19 cellular contexts compared by ENCODE assay signal in the genomic region with DNA sequence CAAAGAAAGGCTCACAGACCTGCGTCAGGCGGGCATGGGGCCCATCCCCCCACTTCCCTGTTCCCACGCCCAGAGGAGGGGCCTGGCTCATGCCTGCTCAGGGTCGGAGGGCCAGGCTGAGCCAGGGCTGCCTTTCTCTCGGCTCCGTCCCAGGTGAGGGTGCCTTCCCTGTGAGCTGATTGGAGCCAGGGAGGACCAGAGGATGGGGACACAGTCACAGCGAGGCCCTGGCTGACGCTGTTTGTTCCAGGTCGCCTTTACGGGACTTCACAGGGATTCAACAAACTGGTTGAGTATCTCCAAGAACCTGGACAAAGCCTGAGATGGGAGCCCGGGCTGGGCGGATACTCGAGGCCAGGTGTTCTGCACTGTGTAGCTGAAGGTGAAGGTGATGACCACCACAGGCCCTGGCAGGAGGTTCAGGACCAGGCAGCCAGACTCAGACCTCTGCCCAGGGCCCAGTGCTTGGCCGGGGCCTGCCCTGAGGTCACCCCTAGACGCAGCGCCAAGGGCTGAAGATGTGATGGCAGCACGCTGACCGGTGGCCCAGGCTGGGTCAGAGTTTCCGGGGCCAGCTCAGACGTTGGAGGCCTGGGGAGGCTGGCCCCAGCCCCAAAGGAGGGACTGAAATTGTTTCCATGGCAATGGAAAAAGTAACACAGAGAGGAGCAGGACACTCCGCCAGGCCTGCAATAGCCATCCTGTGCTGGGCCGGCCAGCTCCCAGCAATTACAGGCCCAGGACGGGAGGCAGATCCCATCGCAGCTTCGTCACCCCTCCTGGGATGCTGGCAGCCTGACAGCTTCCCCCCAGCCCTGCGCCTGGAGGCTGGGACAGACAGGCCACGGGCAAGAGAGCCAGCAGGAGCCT.
DNase-seq lines count a peak whose midpoint lies in the region; ATAC-seq, FAIRE-seq and TF ChIP-seq lines count a peak whose summit lies in the region.
"Had no signal": no experiment of that assay in that cellular context is flagged by ENCODE, and none has a peak within 500 bp of the region (broad histone marks: within the 10 kb centered on the region; RNA-seq: fewer than 3 reads in every experiment).

No MANE protein-coding gene starts in this region.

- TF ChIP-seq CTCF in liver (IDR thresholded peaks at IDR 0.05; ENCODE audit: low read depth, low read length, missing input control) (no peak), HepG2 (CRISPR knock-in tag; IDR thresholded peaks at IDR 0.05) (no peak), colonic mucosa (IDR thresholded peaks at IDR 0.05) (no peak), kidney (IDR thresholded peaks at IDR 0.05; ENCODE audit: borderline replicate concordance, extremely low read depth, insufficient read depth) (no peak), mesothelial cell of epicardium (IDR thresholded peaks at IDR 0.05; ENCODE audit: unreplicated experiment) (no peak)

- H3K27me3 ChIP-seq in liver (ENCODE audit: control insufficient read depth in 4 of 4, insufficient read depth in 4 of 4, low read length in 3 of 4) (no peaks in the 10 kb centered on the region), HepG2 (ENCODE audit: control insufficient read depth in 1 of 2, insufficient read depth in 2 of 2, low read length in 2 of 2) (peaks cover 0 to 23% of the 10 kb centered on the region in 2 experiments; a peak in 1 of 5 replicates), colonic mucosa (no peaks in the 10 kb centered on the region), aorta (ENCODE audit: control insufficient read depth in 1 of 2, insufficient read depth in 2 of 2, low read length in 1 of 2) (no peaks in the 10 kb centered on the region)

- in situ Hi-C loops in HepG2 (cut with HindIII; ENCODE audit: extremely low pct_ligation_motif_present, low pct_unique_long_range_greater_than_20kb): no loop called here

- no peaks in the 10 kb centered on the region for H3K36me3 ChIP-seq in liver (ENCODE audit: control insufficient read depth in 4 of 4, insufficient read depth in 3 of 4, low read depth in 1 of 4, low read length in 3 of 4)
- H3K36me3 ChIP-seq in HepG2 (replicated peaks in 1 of 2; ENCODE audit: control insufficient read depth in 1 of 2, insufficient read depth in 2 of 2, low read length in 2 of 2): no peaks in the 10 kb centered on the region
- H3K36me3 ChIP-seq in colonic mucosa: no peaks in the 10 kb centered on the region
- H3K36me3 ChIP-seq in kidney (ENCODE audit: control insufficient read depth in 1 of 2, insufficient read depth in 2 of 2, low read length in 2 of 2): no peaks in the 10 kb centered on the region
- H3K36me3 ChIP-seq in aorta (ENCODE audit: control insufficient read depth in 1 of 2, insufficient read depth in 2 of 2, low read length in 1 of 2): no peaks in the 10 kb centered on the region

- no peak for DNase-seq in HepG2 (ENCODE audit: low spot score)
- DNase-seq in colonic mucosa: peak; percentile 12
- peak; percentile 60 for DNase-seq in kidney
- DNase-seq in aorta: peak in 1 of 2 donors; percentile 73
- DNase-seq in activated CD4-positive, alpha-beta T cell treated with anti-CD3 and anti-CD28 coated beads, Interleukin-2, amount 50 U/mL, for 48 hours: no peak
- DNase-seq in mesothelial cell of epicardium (ENCODE audit: low spot score in 2 of 2, unreplicated experiment in 2 of 2): no peak
- DNase-seq in SKM-1 treated with dmso at 0.1 percent for 144 hours (lab: John Stamatoyannopoulos, UW; ENCODE audit: unreplicated experiment): no peak
- DNase-seq: CD4-positive, alpha-beta memory T cell; DND-41; GDM1; NCI-H1417 treated with DMSO at 0.1 percent for 48 hours; NCI-H2029; NCI-H510A had no signal

- no peaks in the 10 kb centered on the region for H3K9me3 Mint-ChIP-seq in mesothelial cell of epicardium
- H3K9me3 Mint-ChIP-seq: CD4-positive, alpha-beta memory T cell; IgD-negative memory B cell had no signal

- H3K4me2 ChIP-seq in HepG2 (ENCODE audit: low read depth, low read length): no peak overlapping the region

- H3K4me1 ChIP-seq in liver (ENCODE audit: control insufficient read depth in 4 of 4, insufficient read depth in 4 of 4, low read length in 3 of 4): no peaks in the 10 kb centered on the region
- H3K4me1 ChIP-seq in HepG2 (ENCODE audit: insufficient read depth, low read length): no peaks in the 10 kb centered on the region
- H3K4me1 ChIP-seq in colonic mucosa: no peaks in the 10 kb centered on the region
- no peaks in the 10 kb centered on the region for H3K4me1 ChIP-seq in kidney (ENCODE audit: control insufficient read depth in 1 of 2, insufficient read depth in 1 of 2, low read depth in 1 of 2, low read length in 2 of 2)
- no peaks in the 10 kb centered on the region for H3K4me1 ChIP-seq in aorta (ENCODE audit: control insufficient read depth in 1 of 2, insufficient read depth in 2 of 2, low read length in 2 of 2)

- CTCF ChIA-PET in HepG2 (lab: Yijun Ruan, JAX; ENCODE audit: low intra/inter-chr PET ratio, low total read pairs): no interaction called here

- 89% methylated on average over 27 of the region's 27 CpGs for WGBS in liver
- 48% methylated on average over 10 of the region's 27 CpGs for WGBS in HepG2 (ENCODE audit: low lambda C conversion rate)
- WGBS in aorta, 2 donors: 91 to 92% methylated on average over 27 of the region's 27 CpGs

- no peak overlapping the region for H3K27ac Mint-ChIP-seq in mesothelial cell of epicardium
- H3K27ac Mint-ChIP-seq: B cell; CD4-positive, alpha-beta memory T cell; IgD-negative memory B cell had no signal

- H3K79me2 ChIP-seq in HepG2 (ENCODE audit: insufficient read depth, low read length): no peaks in the 10 kb centered on the region

- POLR2A ChIA-PET in HepG2 (lab: Yijun Ruan, JAX): no interaction called here

- intact Hi-C loops in HepG2 (cut with micrococcal nuclease; ENCODE audit: unreplicated experiment): no loop called here
- intact Hi-C loops in colonic mucosa (cut with DNase I): no loop called here
- intact Hi-C loops in kidney (cut with DNase I): no loop called here
- intact Hi-C loops in aorta (cut with DNase I): no loop called here

- no TSS peak for BruUV-seq in HepG2 (replicated peaks; lab: Mats Ljungman, UMichigan)

- no peak for TF ChIP-seq RAD21 in liver (IDR thresholded peaks at IDR 0.05)
- no peak for TF ChIP-seq RAD21 in HepG2 (CRISPR knock-in tag; IDR thresholded peaks at IDR 0.05)

- no peaks in the 10 kb centered on the region for H4K20me1 ChIP-seq in HepG2 (ENCODE audit: insufficient read depth, low read length)

- H3K36me3 Mint-ChIP-seq in mesothelial cell of epicardium: no peaks in the 10 kb centered on the region
- H3K36me3 Mint-ChIP-seq: CD4-positive, alpha-beta memory T cell had no signal

- H2AFZ ChIP-seq in HepG2 (ENCODE audit: low read length): no peak overlapping the region

- TF ChIP-seq EP300 in HepG2 (IDR thresholded peaks at IDR 0.05; ENCODE audit: low read depth in 2 of 2, low read length in 2 of 2): no peak
- TF ChIP-seq EP300 in HepG2 (CRISPR knock-in tag; IDR thresholded peaks at IDR 0.05; ENCODE audit: borderline replicate concordance): no peak

- H3K9me3 ChIP-seq in liver (ENCODE audit: control insufficient read depth in 4 of 4, low read length in 3 of 4) (no peaks in the 10 kb centered on the region), HepG2 (ENCODE audit: low read length) (no peaks in the 10 kb centered on the region), colonic mucosa (no peaks in the 10 kb centered on the region), kidney (ENCODE audit: control insufficient read depth in 1 of 2, low read length in 2 of 2) (no peaks in the 10 kb centered on the region), aorta (ENCODE audit: control insufficient read depth, low read length) (no peaks in the 10 kb centered on the region)

- H3K4me1 Mint-ChIP-seq in mesothelial cell of epicardium: peaks cover 6% of the 10 kb centered on the region
- H3K4me1 Mint-ChIP-seq: B cell; CD4-positive, alpha-beta memory T cell; IgD-negative memory B cell had no signal

- H3K4me3 ChIP-seq in liver (ENCODE audit: low read depth in 1 of 3, low read length in 3 of 3) (no peak overlapping the region), HepG2 (replicated peaks in 1 of 3; ENCODE audit: insufficient read depth in 1 of 3, low read depth in 2 of 3, low read length in 3 of 3) (no peak overlapping the region), colonic mucosa (no peak overlapping the region), kidney (ENCODE audit: low read length in 2 of 2) (no peak overlapping the region), aorta (ENCODE audit: low read length in 2 of 2) (no peak overlapping the region)

- no peak for FAIRE-seq in HepG2 (lab: Jason Lieb, UNC)
- FAIRE-seq in kidney (lab: Jason Lieb, UNC): no peak

- no peak for TF ChIP-seq POLR2A in HepG2 (IDR thresholded peaks at IDR 0.05; ENCODE audit: insufficient read depth in 1 of 2, low read depth in 2 of 2, low read length in 2 of 2)

- ATAC-seq in HepG2: no peak; the same call in 2 of the 3 replicates
- ATAC-seq in aorta (ENCODE audit: low FRiP score): peak; percentile 36
- ATAC-seq: HCT116, Panc1, Right ventricle myocardium inferior had no signal

- H3K9ac ChIP-seq in liver (ENCODE audit: low read depth in 1 of 2, low read length in 2 of 2) (no peak overlapping the region), HepG2 (ENCODE audit: insufficient read depth, low read depth, low read length) (no peak overlapping the region), colonic mucosa (ENCODE audit: low read depth in 2 of 2, low read length in 2 of 2) (no peak overlapping the region), kidney (ENCODE audit: low read length in 2 of 2) (no peak overlapping the region)

- no peak overlapping the region for H3K4me3 Mint-ChIP-seq in mesothelial cell of epicardium
- H3K4me3 Mint-ChIP-seq: B cell; CD4-positive, alpha-beta memory T cell; IgD-negative memory B cell had no signal

- no peaks in the 10 kb centered on the region for H3K27me3 Mint-ChIP-seq in mesothelial cell of epicardium (ENCODE audit: low read depth)
- H3K27me3 Mint-ChIP-seq: B cell had no signal

- H3K27ac ChIP-seq in liver (ENCODE audit: low read depth in 1 of 2, low read length in 2 of 2): peak overlapping the region in 1 of 2 donors; percentile 30
- H3K27ac ChIP-seq in HepG2 (ENCODE audit: extremely low read length, insufficient read depth, low read length): no peak overlapping the region
- no peak overlapping the region for H3K27ac ChIP-seq in colonic mucosa
- H3K27ac ChIP-seq in kidney (ENCODE audit: low read depth in 2 of 2, low read length in 2 of 2): no peak overlapping the region
- no peak overlapping the region for H3K27ac ChIP-seq in aorta (ENCODE audit: low read depth in 1 of 2, low read length in 2 of 2)

TF ChIP-seq in HepG2, 621 proteins besides CTCF, POLR2A, EP300 and RAD21:
- TF ChIP-seq ZNF331 (CRISPR knock-in tag; IDR thresholded peaks at IDR 0.05) (no peak), RBM22 (optimal IDR thresholded peaks at IDR 0.05; ENCODE audit: low read length) (no peak)
TF ChIP-seq in HepG2: peak in this region for 0.

Comparison
In these comparisons a context has a peak if more than half of its experiments do, and no peak if none do; other contexts are left out.
1. DNase-seq: peak in colonic mucosa (single experiment) and kidney (single experiment); none in HepG2 (single experiment), activated CD4-positive, alpha-beta T cell treated with anti-CD3 and anti-CD28 coated beads, Interleukin-2, amount 50 U/mL, for 48 hours (0 of 2), mesothelial cell of epicardium (0 of 2) and SKM-1 treated with dmso at 0.1 percent for 144 hours (single experiment).